ENCODE assay signal across 20 cellular contexts in genomic region chr21:31398574-31398973, GRCh38. TPM values are rescaled to one million over a fixed set of nuclear protein-coding genes. Genes with fewer than 3 reads are reported as not detected.
DNase-seq lines count a peak whose midpoint lies in the region; ATAC-seq and TF ChIP-seq lines count a peak whose summit lies in the region.
"Had no signal": no experiment of that assay in that cellular context is flagged by ENCODE, and none has a peak within 500 bp of the region (broad histone marks: within the 10 kb centered on the region; RNA-seq: fewer than 3 reads in every experiment).

No MANE protein-coding gene starts in this region.

- H3K9me2 ChIP-seq in OCI-LY1 (ENCODE audit: low read depth, low read length), result no peaks in the 10 kb centered on the region

- no peaks in the 10 kb centered on the region for H3K9me3 Mint-ChIP-seq in activated naive CD4-positive, alpha-beta T cell treated with anti-CD3 and anti-CD28 coated beads, Interleukin-2, amount 50 U/mL, for 24 hours
- no peaks in the 10 kb centered on the region for H3K9me3 Mint-ChIP-seq in activated naive CD4-positive, alpha-beta T cell treated with anti-CD3 and anti-CD28 coated beads, Interleukin-2, amount 50 U/mL, for 72 hours
- H3K9me3 Mint-ChIP-seq in activated T-helper 17 cell treated with anti-CD3 and anti-CD28 coated beads, Interleukin-2, amount 50 U/mL, for 72 hours, result no peaks in the 10 kb centered on the region
- H3K9me3 Mint-ChIP-seq in neural progenitor cell, result no peaks in the 10 kb centered on the region
- H3K9me3 Mint-ChIP-seq: natural killer cell treated with Interleukin-12 subunit alpha and Interleukin-12 subunit beta and Interleukin-15 and Interleukin-18, amount 100 ng/mL, for 72 hours; stimulated activated effector memory CD8-positive, alpha-beta T cell treated with anti-CD3 and anti-CD28 coated beads, Interleukin-12 subunit alpha, Interleukin-12 subunit beta, amount 100 ng/mL, for 72 hours had no signal

- no peaks in the 10 kb centered on the region for H4K20me1 ChIP-seq in OCI-LY1 (ENCODE audit: insufficient read depth, low read length)
- H4K20me1 ChIP-seq in neural progenitor cell (ENCODE audit: low read depth), result peaks cover 15% of the 10 kb centered on the region

- WGBS in tibial nerve, 2 donors, result 69 to 71% methylated on average over 5 of the region's 5 CpGs

- peak overlapping the region; percentile 9 for H3K4me3 Mint-ChIP-seq in activated naive CD4-positive, alpha-beta T cell treated with anti-CD3 and anti-CD28 coated beads, Interleukin-2, amount 50 U/mL, for 24 hours
- peak overlapping the region; percentile 13 for H3K4me3 Mint-ChIP-seq in activated T-helper 17 cell treated with anti-CD3 and anti-CD28 coated beads, Interleukin-2, amount 50 U/mL, for 72 hours
- no peak overlapping the region for H3K4me3 Mint-ChIP-seq in neural progenitor cell
- H3K4me3 Mint-ChIP-seq: natural killer cell treated with Interleukin-12 subunit alpha and Interleukin-12 subunit beta and Interleukin-15 and Interleukin-18, amount 100 ng/mL, for 72 hours; stimulated activated effector memory CD8-positive, alpha-beta T cell treated with anti-CD3 and anti-CD28 coated beads, Interleukin-12 subunit alpha, Interleukin-12 subunit beta, amount 100 ng/mL, for 72 hours had no signal

- H3K27me3 ChIP-seq in OCI-LY1 (ENCODE audit: insufficient read depth, low read length), result no peaks in the 10 kb centered on the region
- H3K27me3 ChIP-seq in neural progenitor cell, result no peaks in the 10 kb centered on the region
- H3K27me3 ChIP-seq in tibial nerve, result no peaks in the 10 kb centered on the region

- H3F3A ChIP-seq in OCI-LY1 (ENCODE audit: insufficient read depth, low read length) (no peaks in the 10 kb centered on the region), neural progenitor cell (ENCODE audit: low read depth) (no peaks in the 10 kb centered on the region)

- ATAC-seq in activated naive CD4-positive, alpha-beta T cell treated with anti-CD3 and anti-CD28 coated beads, Interleukin-2, amount 50 U/mL, for 72 hours, result no peak
- peak; percentile 57 for ATAC-seq in activated T-helper 17 cell treated with anti-CD3 and anti-CD28 coated beads, Interleukin-2, amount 50 U/mL, for 72 hours (replicated peaks)
- ATAC-seq in GM21786 (IDR thresholded peaks at IDR 0.05; ENCODE audit: unreplicated experiment), result no peak
- ATAC-seq: K562; natural killer cell treated with Interleukin-12 subunit alpha and Interleukin-12 subunit beta and Interleukin-15 and Interleukin-18, amount 100 ng/mL, for 72 hours; Panc1; stimulated activated effector memory CD8-positive, alpha-beta T cell treated with anti-CD3 and anti-CD28 coated beads, Interleukin-12 subunit alpha, Interleukin-12 subunit beta, amount 100 ng/mL, for 72 hours had no signal

- peaks cover 61% of the 10 kb centered on the region for H3K4me1 Mint-ChIP-seq in activated naive CD4-positive, alpha-beta T cell treated with anti-CD3 and anti-CD28 coated beads, Interleukin-2, amount 50 U/mL, for 24 hours
- peaks cover 34% of the 10 kb centered on the region for H3K4me1 Mint-ChIP-seq in activated T-helper 17 cell treated with anti-CD3 and anti-CD28 coated beads, Interleukin-2, amount 50 U/mL, for 72 hours
- peaks cover 47% of the 10 kb centered on the region for H3K4me1 Mint-ChIP-seq in neural progenitor cell

- H3K9me3 ChIP-seq in OCI-LY1 (ENCODE audit: low read length) (no peaks in the 10 kb centered on the region), neural progenitor cell (ENCODE audit: low read depth) (no peaks in the 10 kb centered on the region), tibial nerve (no peaks in the 10 kb centered on the region)
- H3K9me3 ChIP-seq: thoracic aorta had no signal

- TF ChIP-seq CTCF in OCI-LY1 (IDR thresholded peaks at IDR 0.05; ENCODE audit: low read length), result no peak
- TF ChIP-seq CTCF in neural progenitor cell (IDR thresholded peaks at IDR 0.05), result no peak
- TF ChIP-seq CTCF in tibial nerve (IDR thresholded peaks at IDR 0.05), result no peak

- no peaks in the 10 kb centered on the region for H3K36me3 Mint-ChIP-seq in activated naive CD4-positive, alpha-beta T cell treated with anti-CD3 and anti-CD28 coated beads, Interleukin-2, amount 50 U/mL, for 24 hours
- no peaks in the 10 kb centered on the region for H3K36me3 Mint-ChIP-seq in activated naive CD4-positive, alpha-beta T cell treated with anti-CD3 and anti-CD28 coated beads, Interleukin-2, amount 50 U/mL, for 72 hours
- no peaks in the 10 kb centered on the region for H3K36me3 Mint-ChIP-seq in activated T-helper 17 cell treated with anti-CD3 and anti-CD28 coated beads, Interleukin-2, amount 50 U/mL, for 72 hours (ENCODE audit: low read depth)
- no peaks in the 10 kb centered on the region for H3K36me3 Mint-ChIP-seq in neural progenitor cell
- H3K36me3 Mint-ChIP-seq: natural killer cell treated with Interleukin-12 subunit alpha and Interleukin-12 subunit beta and Interleukin-15 and Interleukin-18, amount 100 ng/mL, for 72 hours; stimulated activated effector memory CD8-positive, alpha-beta T cell treated with anti-CD3 and anti-CD28 coated beads, Interleukin-12 subunit alpha, Interleukin-12 subunit beta, amount 100 ng/mL, for 72 hours had no signal

- H3K27ac Mint-ChIP-seq in activated naive CD4-positive, alpha-beta T cell treated with anti-CD3 and anti-CD28 coated beads, Interleukin-2, amount 50 U/mL, for 24 hours, result peak overlapping the region; percentile 43
- no peak overlapping the region for H3K27ac Mint-ChIP-seq in activated naive CD4-positive, alpha-beta T cell treated with anti-CD3 and anti-CD28 coated beads, Interleukin-2, amount 50 U/mL, for 72 hours
- H3K27ac Mint-ChIP-seq in activated T-helper 17 cell treated with anti-CD3 and anti-CD28 coated beads, Interleukin-2, amount 50 U/mL, for 72 hours, result peak overlapping the region; percentile 7
- peak overlapping the region; percentile 24 for H3K27ac Mint-ChIP-seq in neural progenitor cell
- H3K27ac Mint-ChIP-seq: natural killer cell treated with Interleukin-12 subunit alpha and Interleukin-12 subunit beta and Interleukin-15 and Interleukin-18, amount 100 ng/mL, for 72 hours; stimulated activated effector memory CD8-positive, alpha-beta T cell treated with anti-CD3 and anti-CD28 coated beads, Interleukin-12 subunit alpha, Interleukin-12 subunit beta, amount 100 ng/mL, for 72 hours had no signal

- intact Hi-C loops in cardiac septum (cut with DNase I), result no loop called here

- H2AFZ ChIP-seq in OCI-LY1 (ENCODE audit: low read length), result no peak overlapping the region
- no peak overlapping the region for H2AFZ ChIP-seq in neural progenitor cell (replicated peaks)

- DNase-seq in activated naive CD4-positive, alpha-beta T cell treated with anti-CD3 and anti-CD28 coated beads, Interleukin-2, amount 50 U/mL, for 72 hours (ENCODE audit: low spot score in 2 of 2), result no peak
- DNase-seq in neural progenitor cell (ENCODE audit: low spot score) (no peak), cardiac septum (ENCODE audit: low spot score) (no peak), tibial nerve (ENCODE audit: low spot score in 2 of 2) (no peak)
- DNase-seq: DMS79 treated with DMSO at 0.1 percent for 48 hours, mesenchymal stem cell, NCI-H1048, NCI-H2029, NCI-H226, NCI-H774, T-helper 9 cell had no signal

- no peaks in the 10 kb centered on the region for H3K27me3 Mint-ChIP-seq in activated naive CD4-positive, alpha-beta T cell treated with anti-CD3 and anti-CD28 coated beads, Interleukin-2, amount 50 U/mL, for 24 hours
- H3K27me3 Mint-ChIP-seq in activated T-helper 17 cell treated with anti-CD3 and anti-CD28 coated beads, Interleukin-2, amount 50 U/mL, for 72 hours, result no peaks in the 10 kb centered on the region
- H3K27me3 Mint-ChIP-seq in neural progenitor cell (ENCODE audit: insufficient read depth, low read depth), result no peaks in the 10 kb centered on the region
- H3K27me3 Mint-ChIP-seq: natural killer cell treated with Interleukin-12 subunit alpha and Interleukin-12 subunit beta and Interleukin-15 and Interleukin-18, amount 100 ng/mL, for 72 hours had no signal

- H3K4me1 ChIP-seq in OCI-LY1 (ENCODE audit: insufficient read depth, low read length, severe bottlenecking), result peaks cover 18% of the 10 kb centered on the region
- H3K4me1 ChIP-seq in neural progenitor cell, result peaks cover 28% of the 10 kb centered on the region
- peaks cover 0 to 15% (median 0%) of the 10 kb centered on the region in 4 donors for H3K4me1 ChIP-seq in tibial nerve

- no peak for TF ChIP-seq POLR2A in tibial nerve (IDR thresholded peaks at IDR 0.05)

- H3K27ac ChIP-seq in OCI-LY1 (ENCODE audit: low read depth, low read length, poor library complexity, severe bottlenecking) (peak overlapping the region; percentile 62), neural progenitor cell (no peak overlapping the region), tibial nerve (no peak overlapping the region)
- H3K27ac ChIP-seq: thoracic aorta had no signal

- H3K4me3 ChIP-seq in OCI-LY1 (ENCODE audit: low read depth, low read length, poor library complexity, severe bottlenecking) (no peak overlapping the region), neural progenitor cell (no peak overlapping the region), tibial nerve (no peak overlapping the region)
- H3K4me3 ChIP-seq: K562, thoracic aorta had no signal

- H3K36me3 ChIP-seq in OCI-LY1 (ENCODE audit: insufficient read depth, low read length), result no peaks in the 10 kb centered on the region
- H3K36me3 ChIP-seq in neural progenitor cell, result no peaks in the 10 kb centered on the region
- H3K36me3 ChIP-seq in tibial nerve, result no peaks in the 10 kb centered on the region
- H3K36me3 ChIP-seq: thoracic aorta had no signal

- H3K9ac ChIP-seq in OCI-LY1 (ENCODE audit: low read length) (no peak overlapping the region), neural progenitor cell (no peak overlapping the region)

- H3K79me2 ChIP-seq in OCI-LY1 (ENCODE audit: insufficient read depth, low read length) (no peaks in the 10 kb centered on the region), neural progenitor cell (ENCODE audit: low read depth) (peaks cover 33% of the 10 kb centered on the region)

- TF ChIP-seq EP300 in tibial nerve (IDR thresholded peaks at IDR 0.05), result no peak

- H3K4me2 ChIP-seq in OCI-LY1 (ENCODE audit: low read length) (no peak overlapping the region; the same call in 1 of the 2 replicates), neural progenitor cell (no peak overlapping the region)

RNA-seq across cellular contexts. Expression of gene TIAM1, which starts 54.5 kb away (rescaled TPM):
- total RNA-seq in activated naive CD4-positive, alpha-beta T cell treated with anti-CD3 and anti-CD28 coated beads, Interleukin-2, amount 50 U/mL, for 72 hours, result 10 to 100 TPM; 43.7 to 70.6 TPM
- total RNA-seq in activated T-helper 17 cell treated with anti-CD3 and anti-CD28 coated beads, Interleukin-2, amount 50 U/mL, for 72 hours, result 10 to 100 TPM; 23.4 to 63.4 TPM
- total RNA-seq in neural progenitor cell (ENCODE audit: low replicate concordance), result 27.2 and 30.2 TPM in 2 replicates
- 2.1 TPM for total RNA-seq in cardiac septum
- 10 to 100 TPM; 25.3 to 44.7 (median 31.6) TPM for total RNA-seq in tibial nerve

Comparison
In these comparisons a context has a peak if more than half of its experiments do, and no peak if none do; other contexts are left out.
1. H3K27ac Mint-ChIP-seq: peak in activated naive CD4-positive, alpha-beta T cell treated with anti-CD3 and anti-CD28 coated beads, Interleukin-2, amount 50 U/mL, for 24 hours (single experiment), activated T-helper 17 cell treated with anti-CD3 and anti-CD28 coated beads, Interleukin-2, amount 50 U/mL, for 72 hours (single experiment) and neural progenitor cell (single experiment); none in activated naive CD4-positive, alpha-beta T cell treated with anti-CD3 and anti-CD28 coated beads, Interleukin-2, amount 50 U/mL, for 72 hours (0 of 2).